Comparison of ENCODE assay signal across 11 cellular contexts in genomic region chr2:109265369-109265768, GRCh38.
"Had no signal": no experiment of that assay in that cellular context is flagged by ENCODE, and none has a peak within 500 bp of the region (broad histone marks: within the 10 kb centered on the region; RNA-seq: fewer than 3 reads in every experiment).

No MANE protein-coding gene starts in this region.

- H3K4me3 ChIP-seq: gastrocnemius medialis, stomach, upper lobe of left lung had no signal

- H3K27me3 ChIP-seq: gastrocnemius medialis, stomach, upper lobe of left lung had no signal

- H3K36me3 ChIP-seq: gastrocnemius medialis, stomach, upper lobe of left lung had no signal

- DNase-seq: activated CD4-positive, alpha-beta memory T cell treated with anti-CD3 and anti-CD28 coated beads for 36 hours; activated CD4-positive, alpha-beta T cell treated with anti-CD3 and anti-CD28 coated beads for 36 hours; activated naive CD4-positive, alpha-beta T cell treated with anti-CD3 and anti-CD28 coated beads, Interleukin-2, amount 50 U/mL, for 16 hours; activated T-cell treated with anti-CD3 and anti-CD28 coated beads, Interleukin-2, amount 50 U/mL, for 24 hours; cortex of kidney; gastrocnemius medialis; stimulated activated CD4-positive, alpha-beta T cell treated with anti-CD3 and anti-CD28 coated beads, Interleukin-4, amount 100 ng/mL, for 1 hour; stomach had no signal

- ATAC-seq: activated CD4-positive, alpha-beta T cell treated with anti-CD3 and anti-CD28 coated beads for 36 hours; esophagus mucosa; gastrocnemius medialis; WTC11 had no signal

- H3K9me3 ChIP-seq: gastrocnemius medialis, stomach, upper lobe of left lung had no signal

- H3K27ac ChIP-seq: gastrocnemius medialis had no signal
